8 cellular contexts compared by ENCODE assay signal in the genomic region with DNA sequence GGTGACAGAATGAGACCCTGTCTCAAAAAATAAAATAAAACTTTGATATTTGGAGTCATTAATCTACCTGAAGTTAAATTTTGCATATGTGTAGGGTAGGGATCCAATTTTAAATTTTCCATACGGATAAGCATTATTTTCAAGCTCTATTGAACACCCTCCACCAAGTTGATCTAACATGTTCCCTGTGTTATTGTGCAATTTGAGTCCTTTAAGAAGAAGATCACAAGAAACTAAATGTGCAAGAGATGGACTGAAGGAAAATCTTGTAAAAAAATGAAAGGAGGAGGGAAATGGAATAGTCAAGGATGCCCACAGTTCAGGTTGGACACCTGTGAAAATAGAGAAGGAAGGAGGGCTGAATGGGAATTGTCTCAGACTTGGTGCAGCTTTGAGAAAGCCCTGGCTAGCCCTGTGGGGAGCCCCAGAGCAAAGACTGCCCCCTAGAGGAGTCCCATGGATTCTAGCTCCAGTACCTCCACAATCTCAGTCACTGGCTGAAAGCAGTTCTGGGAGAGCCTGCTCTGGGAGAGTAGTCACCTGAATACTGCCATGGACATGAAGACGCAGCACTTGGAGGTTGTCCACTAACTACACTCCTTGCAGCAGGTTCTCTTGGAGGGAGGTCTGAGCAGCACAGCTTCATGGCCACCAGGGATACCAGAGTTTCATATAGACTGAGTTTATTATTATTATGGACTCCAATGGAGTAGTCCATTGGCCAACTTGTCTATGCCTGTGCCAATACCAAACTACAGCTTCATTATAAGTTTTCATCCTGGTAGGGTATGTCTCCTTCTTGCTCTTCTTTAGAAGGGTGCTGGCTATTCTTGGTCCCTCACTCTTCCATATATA. TPM values are rescaled to one million over a fixed set of nuclear protein-coding genes. Genes with fewer than 3 reads are reported as not detected.
A peak's percentile ranks its signal among the peaks of the same experiment; 100 is the strongest.
DNase-seq lines count a peak whose midpoint lies in the region; ATAC-seq and TF ChIP-seq lines count a peak whose summit lies in the region.

No MANE protein-coding gene starts in this region.

- H3K36me3 Mint-ChIP-seq in HFFc6 (ENCODE audit: low read depth): peaks cover 6% of the 10 kb centered on the region

- no peak overlapping the region for H3K27ac ChIP-seq in right atrium auricular region
- no peak overlapping the region for H3K27ac ChIP-seq in effector memory CD4-positive, alpha-beta T cell (ENCODE audit: insufficient read depth, low read length, poor library complexity, severe bottlenecking)

- DNase-seq in D341Med (ENCODE audit: low spot score): peak; percentile 48
- peak; percentile 25 for DNase-seq in HFFc6
- DNase-seq in activated CD4-positive, alpha-beta T cell treated with anti-CD3 and anti-CD28 coated beads for 4 hours: peak; percentile 13 to 42
- DNase-seq in right atrium auricular region (ENCODE audit: low spot score): peak; percentile 52
- peak; percentile 51 for DNase-seq in stimulated activated naive CD8-positive, alpha-beta T cell treated with anti-CD3 and anti-CD28 coated beads, Interleukin-15, Interleukin-2, amounts not matched to agents 100 U/mL and 50 U/mL, for 24 hours
- no peak for DNase-seq in effector memory CD4-positive, alpha-beta T cell
- no peak for DNase-seq in NCI-H1092 (lab: John Stamatoyannopoulos, UW)
- no peak for DNase-seq in NCI-H187 treated with DMSO at 0.1 percent for 48 hours (lab: John Stamatoyannopoulos, UW)

- H3K4me3 ChIP-seq in right atrium auricular region: no peak overlapping the region
- no peak overlapping the region for H3K4me3 ChIP-seq in effector memory CD4-positive, alpha-beta T cell (ENCODE audit: insufficient read depth, low read depth, low read length, poor library complexity, severe bottlenecking)

- H3K4me1 ChIP-seq in right atrium auricular region: peaks cover 0 to 3% of the 10 kb centered on the region in 2 donors
- peaks cover 2% of the 10 kb centered on the region for H3K4me1 ChIP-seq in effector memory CD4-positive, alpha-beta T cell (ENCODE audit: control insufficient read depth, insufficient read depth, low read length, poor library complexity, severe bottlenecking)

- peaks cover 6% of the 10 kb centered on the region for H3K4me1 Mint-ChIP-seq in HFFc6 (ENCODE audit: low read depth)

- no peaks in the 10 kb centered on the region for H3K9me3 Mint-ChIP-seq in HFFc6

- H3K27ac Mint-ChIP-seq in HFFc6: no peak overlapping the region

- no peaks in the 10 kb centered on the region for H3K36me3 ChIP-seq in right atrium auricular region
- H3K36me3 ChIP-seq in effector memory CD4-positive, alpha-beta T cell (ENCODE audit: control insufficient read depth, insufficient read depth, low read length): no peaks in the 10 kb centered on the region

- peak; percentile 80 for ATAC-seq in stimulated activated naive CD8-positive, alpha-beta T cell treated with anti-CD3 and anti-CD28 coated beads, Interleukin-15, Interleukin-2, amounts not matched to agents 100 U/mL and 50 U/mL, for 24 hours

- no peak overlapping the region for H3K4me3 Mint-ChIP-seq in HFFc6

- no peaks in the 10 kb centered on the region for H3K9me3 ChIP-seq in right atrium auricular region
- H3K9me3 ChIP-seq in effector memory CD4-positive, alpha-beta T cell (ENCODE audit: control insufficient read depth, low read length): no peaks in the 10 kb centered on the region

- no peaks in the 10 kb centered on the region for H3K27me3 ChIP-seq in right atrium auricular region
- no peaks in the 10 kb centered on the region for H3K27me3 ChIP-seq in effector memory CD4-positive, alpha-beta T cell (replicated peaks; ENCODE audit: control insufficient read depth, insufficient read depth, low read length, poor library complexity, severe bottlenecking)

- TF ChIP-seq CTCF in HFFc6 (IDR thresholded peaks at IDR 0.05): peak; percentile 80
- TF ChIP-seq CTCF in right atrium auricular region (IDR thresholded peaks at IDR 0.05): peak in 1 of 2 donors; percentile 38

- H3K27me3 Mint-ChIP-seq in HFFc6 (ENCODE audit: insufficient read depth): peaks cover 5% of the 10 kb centered on the region; the same call in 1 of the 2 replicates

RNA-seq across cellular contexts. Expression of a gene that starts 5.7 kb away (rescaled TPM):
- 100 to 1,000 TPM; 129 to 149 (median 134) TPM for total RNA-seq in HFFc6 (2021; fragmentation: NEBNext Ultra II Directional; extraction: Animal tissue kit (Norgen Biotek cat#: 25700))
- total RNA-seq in right atrium auricular region: 10 to 100 TPM; 32.5 to 39.2 TPM

RNA-seq across cellular contexts. Expression of a gene that starts 48.7 kb away (rescaled TPM):
- 100 to 1,000 TPM in 4 of 6 experiments, 10 to 100 TPM in 2; 97.2 to 108 (median 101) TPM for total RNA-seq in HFFc6 (2021; fragmentation: NEBNext Ultra II Directional; extraction: Animal tissue kit (Norgen Biotek cat#: 25700))
- 100 to 1,000 TPM; 126 to 152 TPM for total RNA-seq in right atrium auricular region

RNA-seq across cellular contexts. Expression of a gene that starts 59.9 kb away (rescaled TPM):
- total RNA-seq in HFFc6 (2021; fragmentation: NEBNext Ultra II Directional; extraction: Animal tissue kit (Norgen Biotek cat#: 25700)): 10 to 100 TPM; 52.6 to 76.4 (median 71.3) TPM
- 10 to 100 TPM in 1 of 2 donors, 1 to 10 TPM in 1; 7.8 to 10.8 TPM for total RNA-seq in right atrium auricular region

Comparison
In these comparisons a context has a peak if more than half of its experiments do, and no peak if none do; other contexts are left out.
1. DNase-seq: peak in D341Med (single experiment), HFFc6 (single experiment), activated CD4-positive, alpha-beta T cell treated with anti-CD3 and anti-CD28 coated beads for 4 hours (2 of 2), right atrium auricular region (single experiment) and stimulated activated naive CD8-positive, alpha-beta T cell treated with anti-CD3 and anti-CD28 coated beads, Interleukin-15, Interleukin-2, amounts not matched to agents 100 U/mL and 50 U/mL, for 24 hours (single experiment); none in effector memory CD4-positive, alpha-beta T cell (0 of 3), NCI-H1092 (single experiment) and NCI-H187 treated with DMSO at 0.1 percent for 48 hours (single experiment).
2. RNA of a gene that starts 59.9 kb away (total RNA-seq): 52.6 to 76.4 TPM in HFFc6; 7.8 to 10.8 TPM in right atrium auricular region; every median in the first group is over 4 times any median in the second.